Comparison of ENCODE assay signal across 15 cellular contexts in the genomic region with DNA sequence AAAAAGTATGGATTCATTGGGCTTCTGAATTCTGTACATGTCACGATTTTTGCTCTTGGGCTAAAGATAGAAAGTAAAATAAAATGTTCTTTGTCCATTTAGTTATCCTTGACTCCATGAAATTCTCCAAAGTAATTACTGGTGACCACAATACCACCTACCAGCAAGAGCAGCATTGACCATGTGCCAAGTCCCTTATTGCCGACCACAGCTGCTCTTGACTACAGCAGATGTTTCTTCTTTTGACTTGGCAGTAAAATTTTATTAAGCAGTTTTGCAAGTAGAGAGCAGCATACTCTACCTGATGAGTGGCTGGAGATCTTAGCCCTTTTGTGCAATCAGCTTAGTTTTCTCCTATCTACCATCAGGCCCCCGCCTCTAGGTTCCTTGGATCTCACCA.
DNase-seq lines count a peak whose midpoint lies in the region; ATAC-seq and TF ChIP-seq lines count a peak whose summit lies in the region.
"Had no signal": no experiment of that assay in that cellular context is flagged by ENCODE, and none has a peak within 500 bp of the region (broad histone marks: within the 10 kb centered on the region; RNA-seq: fewer than 3 reads in every experiment).

No MANE protein-coding gene starts in this region.

- no peak overlapping the region for H3K4me3 ChIP-seq in choroid plexus epithelial cell (ENCODE audit: low read depth, low read length)
- H3K4me3 ChIP-seq: upper lobe of left lung had no signal

- ATAC-seq in GM19351 (IDR thresholded peaks at IDR 0.05; ENCODE audit: unreplicated experiment) = no peak
- ATAC-seq: HCT116 had no signal

- peak; percentile 84 for DNase-seq in DMS79 treated with DMSO at 0.1 percent for 48 hours (lab: John Stamatoyannopoulos, UW)
- peak; percentile 31 for DNase-seq in NCI-H2107 treated with DMSO at 0.1 percent for 48 hours (lab: John Stamatoyannopoulos, UW; ENCODE audit: unreplicated experiment)
- peak; percentile 89 for DNase-seq in choroid plexus epithelial cell (ENCODE audit: low read depth)
- DNase-seq in non-pigmented ciliary epithelial cell (ENCODE audit: low read depth) = peak; percentile 60
- DNase-seq in activated CD4-positive, alpha-beta T cell treated with anti-CD3 and anti-CD28 coated beads for 1 hour = no peak
- no peak for DNase-seq in dedifferentiated amniotic fluid mesenchymal stem cell (ENCODE audit: extremely low spot score)
- no peak for DNase-seq in hepatic stellate cell (ENCODE audit: low spot score)
- DNase-seq: activated CD4-positive, alpha-beta T cell treated with anti-CD3 and anti-CD28 coated beads, Interleukin-2, amount 10 ng/mL, durations not matched to agents 7 days and 5 days; activated naive CD4-positive, alpha-beta T cell treated with anti-CD3 and anti-CD28 coated beads, Interleukin-2, amount 10 ng/mL, durations not matched to agents 7 days and 5 days; immature natural killer cell; NCI-H1417 treated with DMSO at 0.1 percent for 48 hours; SHP77 treated with DMSO at 0.1 percent for 48 hours; upper lobe of left lung had no signal

- no peak for TF ChIP-seq CTCF in choroid plexus epithelial cell (conservative IDR thresholded peaks at IDR 0.05; ENCODE audit: low read depth, low read length)

Comparison
In these comparisons a context has a peak if more than half of its experiments do, and no peak if none do; other contexts are left out.
1. DNase-seq: peak in DMS79 treated with DMSO at 0.1 percent for 48 hours (single experiment), NCI-H2107 treated with DMSO at 0.1 percent for 48 hours (single experiment), choroid plexus epithelial cell (single experiment) and non-pigmented ciliary epithelial cell (single experiment); none in activated CD4-positive, alpha-beta T cell treated with anti-CD3 and anti-CD28 coated beads for 1 hour (single experiment), dedifferentiated amniotic fluid mesenchymal stem cell (single experiment) and hepatic stellate cell (single experiment).